ENCODE assay signal across 17 cellular contexts in the genomic region with DNA sequence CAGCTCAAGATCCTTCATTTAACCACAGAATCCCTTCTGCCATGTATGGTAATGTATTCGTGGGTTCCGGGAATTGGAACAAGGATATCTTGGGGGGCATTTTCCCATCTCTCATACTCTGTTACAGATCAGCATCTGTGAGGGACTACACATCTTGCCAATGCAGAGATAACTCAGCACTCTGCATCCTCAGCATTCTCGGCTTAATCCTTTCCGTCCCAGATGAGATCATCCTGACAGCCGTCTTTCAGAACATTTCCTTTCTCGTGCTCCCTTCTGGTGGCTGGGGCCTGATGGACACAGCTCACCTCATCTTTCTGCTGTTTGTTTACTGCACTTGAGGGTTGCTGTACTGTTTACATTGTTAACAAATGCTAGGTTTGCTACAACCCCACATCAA. TPM values are rescaled to one million over a fixed set of nuclear protein-coding genes. Genes with fewer than 3 reads are reported as not detected.
DNase-seq lines count a peak whose midpoint lies in the region; TF ChIP-seq lines count a peak whose summit lies in the region.
"Had no signal": no experiment of that assay in that cellular context is flagged by ENCODE, and none has a peak within 500 bp of the region (broad histone marks: within the 10 kb centered on the region; RNA-seq: fewer than 3 reads in every experiment).

No MANE protein-coding gene starts in this region.

- no peak overlapping the region for H3K4me3 Mint-ChIP-seq in endothelial cell (ENCODE audit: unreplicated experiment)
- no peak overlapping the region for H3K4me3 Mint-ChIP-seq in activated naive CD4-positive, alpha-beta T cell treated with anti-CD3 and anti-CD28 coated beads for 36 hours
- H3K4me3 Mint-ChIP-seq: HFFc6 had no signal

- intact Hi-C loops in activated naive CD4-positive, alpha-beta T cell treated with anti-CD3 and anti-CD28 coated beads for 36 hours (cut with micrococcal nuclease), result no loop called here
- intact Hi-C loops in esophagus squamous epithelium (cut with DNase I), result no loop called here

- no peaks in the 10 kb centered on the region for H3K36me3 ChIP-seq in Peyer's patch
- no peaks in the 10 kb centered on the region for H3K36me3 ChIP-seq in esophagus squamous epithelium

- H3K27me3 ChIP-seq in Peyer's patch (no peaks in the 10 kb centered on the region), esophagus squamous epithelium (no peaks in the 10 kb centered on the region)

- DNase-seq in DMS53 (lab: John Stamatoyannopoulos, UW), result peak; percentile 98
- DNase-seq in NCI-H2029 treated with DMSO at 0.1 percent for 48 hours (lab: John Stamatoyannopoulos, UW), result peak; percentile 25
- DNase-seq in endothelial cell (ENCODE audit: low spot score), result no peak
- peak; percentile 84 for DNase-seq in myocyte (ENCODE audit: low read depth)
- DNase-seq in activated naive CD4-positive, alpha-beta T cell treated with anti-CD3 and anti-CD28 coated beads for 36 hours, result no peak
- DNase-seq in Peyer's patch, result no peak
- no peak for DNase-seq in esophagus squamous epithelium (lab: John Stamatoyannopoulos, UW)
- no peak for DNase-seq in dedifferentiated amniotic fluid mesenchymal stem cell (ENCODE audit: extremely low spot score)
- DNase-seq: COR-L47, GF-D8, H7, HFFc6, KG1, NCI-H1417, NCI-H1930 had no signal

- H3K27me3 Mint-ChIP-seq in endothelial cell (ENCODE audit: unreplicated experiment), result peaks cover 7% of the 10 kb centered on the region
- no peaks in the 10 kb centered on the region for H3K27me3 Mint-ChIP-seq in activated naive CD4-positive, alpha-beta T cell treated with anti-CD3 and anti-CD28 coated beads for 36 hours (ENCODE audit: low read depth)

- peaks cover 33% of the 10 kb centered on the region for H3K4me1 Mint-ChIP-seq in endothelial cell (ENCODE audit: unreplicated experiment)
- H3K4me1 Mint-ChIP-seq in activated naive CD4-positive, alpha-beta T cell treated with anti-CD3 and anti-CD28 coated beads for 36 hours (ENCODE audit: low read depth), result peaks cover 4% of the 10 kb centered on the region

- peak overlapping the region; percentile 65 for H3K27ac Mint-ChIP-seq in endothelial cell (ENCODE audit: unreplicated experiment)
- no peak overlapping the region for H3K27ac Mint-ChIP-seq in activated naive CD4-positive, alpha-beta T cell treated with anti-CD3 and anti-CD28 coated beads for 36 hours
- H3K27ac Mint-ChIP-seq: HFFc6 had no signal

- TF ChIP-seq CTCF in endothelial cell (IDR thresholded peaks at IDR 0.05; ENCODE audit: unreplicated experiment), result no peak
- TF ChIP-seq CTCF in Peyer's patch (IDR thresholded peaks at IDR 0.05), result no peak
- TF ChIP-seq CTCF in esophagus squamous epithelium (IDR thresholded peaks at IDR 0.05), result no peak

- no peak overlapping the region for H3K27ac ChIP-seq in Peyer's patch
- H3K27ac ChIP-seq in esophagus squamous epithelium, result no peak overlapping the region

- H3K9me3 ChIP-seq in Peyer's patch (peaks cover 0 to 4% (median 0%) of the 10 kb centered on the region in 4 donors), esophagus squamous epithelium (no peaks in the 10 kb centered on the region)

- CTCF ChIA-PET in activated naive CD4-positive, alpha-beta T cell treated with anti-CD3 and anti-CD28 coated beads for 36 hours (lab: Charles Lee), result no interaction called here

- H3K9me3 Mint-ChIP-seq in endothelial cell (ENCODE audit: unreplicated experiment), result peaks cover 7% of the 10 kb centered on the region
- peaks cover 4% of the 10 kb centered on the region for H3K9me3 Mint-ChIP-seq in activated naive CD4-positive, alpha-beta T cell treated with anti-CD3 and anti-CD28 coated beads for 36 hours
- H3K9me3 Mint-ChIP-seq: HFFc6 had no signal

- peaks cover 4% of the 10 kb centered on the region for H3K36me3 Mint-ChIP-seq in endothelial cell (ENCODE audit: low read depth, unreplicated experiment)
- no peaks in the 10 kb centered on the region for H3K36me3 Mint-ChIP-seq in activated naive CD4-positive, alpha-beta T cell treated with anti-CD3 and anti-CD28 coated beads for 36 hours (ENCODE audit: low read depth)

- H3K4me1 ChIP-seq in Peyer's patch, result peaks cover 0 to 7% (median 0%) of the 10 kb centered on the region in 4 donors
- peaks cover 0 to 8% (median 0%) of the 10 kb centered on the region in 3 donors for H3K4me1 ChIP-seq in esophagus squamous epithelium

- H3K4me3 ChIP-seq in Peyer's patch, result no peak overlapping the region
- H3K4me3 ChIP-seq in esophagus squamous epithelium, result no peak overlapping the region

- no peak for TF ChIP-seq POLR2A in Peyer's patch (IDR thresholded peaks at IDR 0.05)
- TF ChIP-seq POLR2A in esophagus squamous epithelium (IDR thresholded peaks at IDR 0.05), result no peak

- 75 to 92% methylated on average over 6 of the region's 6 CpGs for WGBS in esophagus squamous epithelium, 2 donors

RNA-seq across cellular contexts. Expression of gene FKBP6, which starts 25.3 kb away (rescaled TPM):
- total RNA-seq in endothelial cell (ENCODE audit: unreplicated experiment) (not detected), myocyte (0.11 TPM in 1 of 2 replicates, not detected in the other), Peyer's patch (not detected), esophagus squamous epithelium (not detected)
- polyA plus RNA-seq in myocyte (2012), result not detected
- not detected for total RNA-seq in activated naive CD4-positive, alpha-beta T cell treated with anti-CD3 and anti-CD28 coated beads for 36 hours
- total RNA-seq: HFFc6, M059J, Right ventricle myocardium inferior had no signal

RNA-seq across cellular contexts. Expression of gene TRIM50, which starts 25.4 kb away (rescaled TPM):
- 0.54 TPM for total RNA-seq in endothelial cell (ENCODE audit: unreplicated experiment)
- not detected in 2 replicates for total RNA-seq in myocyte
- not detected for polyA plus RNA-seq in myocyte (2012)
- not detected for total RNA-seq in activated naive CD4-positive, alpha-beta T cell treated with anti-CD3 and anti-CD28 coated beads for 36 hours
- total RNA-seq in Peyer's patch, result 1 to 10 TPM in 3 of 4 donors, not detected in 1; 1.1 to 5.4 (median 2.6) TPM
- total RNA-seq in esophagus squamous epithelium, result under 1 TPM in 1 of 4 donors, not detected in 3; 0.19 TPM
- total RNA-seq: H7, HFFc6, M059J had no signal

RNA-seq across cellular contexts. Expression of gene NSUN5, which starts 44.6 kb away (rescaled TPM):
- total RNA-seq in endothelial cell (ENCODE audit: unreplicated experiment) (10.7 TPM), myocyte (36.5 and 46.3 TPM in 2 replicates), Peyer's patch (10 to 100 TPM; 18.2 to 27.7 (median 25.2) TPM), esophagus squamous epithelium (10 to 100 TPM; 14.9 to 27.3 (median 21.1) TPM)
- polyA plus RNA-seq in myocyte (2012), result 24.0 TPM
- total RNA-seq in activated naive CD4-positive, alpha-beta T cell treated with anti-CD3 and anti-CD28 coated beads for 36 hours, result 10 to 100 TPM; 53.3 to 57.0 TPM

Comparison
In these comparisons a context has a peak if more than half of its experiments do, and no peak if none do; other contexts are left out.
1. DNase-seq: peak in DMS53 (single experiment), NCI-H2029 treated with DMSO at 0.1 percent for 48 hours (single experiment) and myocyte (single experiment); none in endothelial cell (single experiment), activated naive CD4-positive, alpha-beta T cell treated with anti-CD3 and anti-CD28 coated beads for 36 hours (single experiment), Peyer's patch (0 of 3), esophagus squamous epithelium (single experiment) and dedifferentiated amniotic fluid mesenchymal stem cell (single experiment).